1 cellular context compared by ENCODE assay signal in genomic region chr20:37542281-37542680, GRCh38.
TF ChIP-seq lines count a peak whose summit lies in the region.

No MANE protein-coding gene starts in this region.

TF ChIP-seq in K562, 482 proteins besides CTCF, POLR2A, EP300 and RAD21 (continued from another document and continues in another):
- TF ChIP-seq MAFK (IDR thresholded peaks at IDR 0.05; ENCODE audit: low read length): no peak
- TF ChIP-seq SMARCA4 (IDR thresholded peaks at IDR 0.05): no peak
- TF ChIP-seq UBTF (IDR thresholded peaks at IDR 0.05; ENCODE audit: borderline replicate concordance in 1 of 2, low read depth in 2 of 2, low read length in 2 of 2): no peak
- no peak for TF ChIP-seq SRSF7 (optimal IDR thresholded peaks at IDR 0.05; ENCODE audit: low read depth, low read length)
- TF ChIP-seq SNIP1 (IDR thresholded peaks at IDR 0.05; ENCODE audit: low read depth): no peak
- TF ChIP-seq HEY1 (CRISPR knock-in tag; IDR thresholded peaks at IDR 0.05; ENCODE audit: borderline replicate concordance): peak; percentile 51; the same call in 1 of the 2 replicates
- TF ChIP-seq ZNF584 (CRISPR knock-in tag; IDR thresholded peaks at IDR 0.05; ENCODE audit: low read depth): no peak
- TF ChIP-seq CBX1 (IDR thresholded peaks at IDR 0.05; ENCODE audit: low read depth): no peak
- TF ChIP-seq HOMEZ (CRISPR knock-in tag; IDR thresholded peaks at IDR 0.05): no peak
- TF ChIP-seq MTA1 (IDR thresholded peaks at IDR 0.05; ENCODE audit: borderline replicate concordance): no peak
- peak; percentile 79 for TF ChIP-seq GMEB1 (CRISPR knock-in tag; IDR thresholded peaks at IDR 0.05)
- no peak for TF ChIP-seq TARDBP (IDR thresholded peaks at IDR 0.05)
- no peak for TF ChIP-seq TGIF2 (CRISPR knock-in tag; IDR thresholded peaks at IDR 0.05)
- TF ChIP-seq, protein P1, sequence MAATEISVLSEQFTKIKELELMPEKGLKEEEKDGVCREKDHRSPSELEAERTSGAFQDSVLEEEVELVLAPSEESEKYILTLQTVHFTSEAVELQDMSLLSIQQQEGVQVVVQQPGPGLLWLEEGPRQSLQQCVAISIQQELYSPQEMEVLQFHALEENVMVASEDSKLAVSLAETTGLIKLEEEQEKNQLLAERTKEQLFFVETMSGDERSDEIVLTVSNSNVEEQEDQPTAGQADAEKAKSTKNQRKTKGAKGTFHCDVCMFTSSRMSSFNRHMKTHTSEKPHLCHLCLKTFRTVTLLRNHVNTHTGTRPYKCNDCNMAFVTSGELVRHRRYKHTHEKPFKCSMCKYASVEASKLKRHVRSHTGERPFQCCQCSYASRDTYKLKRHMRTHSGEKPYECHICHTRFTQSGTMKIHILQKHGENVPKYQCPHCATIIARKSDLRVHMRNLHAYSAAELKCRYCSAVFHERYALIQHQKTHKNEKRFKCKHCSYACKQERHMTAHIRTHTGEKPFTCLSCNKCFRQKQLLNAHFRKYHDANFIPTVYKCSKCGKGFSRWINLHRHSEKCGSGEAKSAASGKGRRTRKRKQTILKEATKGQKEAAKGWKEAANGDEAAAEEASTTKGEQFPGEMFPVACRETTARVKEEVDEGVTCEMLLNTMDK (IDR thresholded peaks at IDR 0.05; ENCODE audit: borderline replicate concordance, insufficient read depth, low read depth, low read length, poor library complexity, severe bottlenecking): no peak
- no peak for TF ChIP-seq TAF1 (IDR thresholded peaks at IDR 0.05; ENCODE audit: control insufficient read depth, extremely low read depth, insufficient read depth, low read length, severe bottlenecking)
- TF ChIP-seq NR2C2 (CRISPR knock-in tag; IDR thresholded peaks at IDR 0.05): no peak
- TF ChIP-seq NR2C2 (tag; IDR thresholded peaks at IDR 0.05): peak; percentile 48; the same call in 1 of the 2 replicates
- TF ChIP-seq, protein P2, sequence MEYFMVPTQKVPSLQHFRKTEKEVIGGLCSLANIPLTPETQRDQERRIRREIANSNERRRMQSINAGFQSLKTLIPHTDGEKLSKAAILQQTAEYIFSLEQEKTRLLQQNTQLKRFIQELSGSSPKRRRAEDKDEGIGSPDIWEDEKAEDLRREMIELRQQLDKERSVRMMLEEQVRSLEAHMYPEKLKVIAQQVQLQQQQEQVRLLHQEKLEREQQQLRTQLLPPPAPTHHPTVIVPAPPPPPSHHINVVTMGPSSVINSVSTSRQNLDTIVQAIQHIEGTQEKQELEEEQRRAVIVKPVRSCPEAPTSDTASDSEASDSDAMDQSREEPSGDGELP (CRISPR knock-in tag; IDR thresholded peaks at IDR 0.05; ENCODE audit: borderline replicate concordance): no peak
- TF ChIP-seq MCM7 (IDR thresholded peaks at IDR 0.05): no peak
- TF ChIP-seq CHD2 (IDR thresholded peaks at IDR 0.05; ENCODE audit: low read depth, low read length): no peak
- no peak for TF ChIP-seq FUS (optimal IDR thresholded peaks at IDR 0.05; ENCODE audit: low read depth, low read length)
- no peak for TF ChIP-seq TOE1 (IDR thresholded peaks at IDR 0.05; ENCODE audit: borderline replicate concordance)
- no peak for TF ChIP-seq TOE1 (CRISPR knock-in tag; IDR thresholded peaks at IDR 0.05; ENCODE audit: borderline replicate concordance, low read depth)
- TF ChIP-seq DACH1 (IDR thresholded peaks at IDR 0.05; ENCODE audit: partially characterized antibody): no peak
- TF ChIP-seq NCOA1 (IDR thresholded peaks at IDR 0.05; ENCODE audit: low read depth): no peak
- no peak for TF ChIP-seq ATF1 (CRISPR knock-in tag; IDR thresholded peaks at IDR 0.05)
- peak; percentile 39; the same call in 1 of the 2 replicates for TF ChIP-seq ATF1 (tag; IDR thresholded peaks at IDR 0.05)
- no peak for TF ChIP-seq RBM39 (optimal IDR thresholded peaks at IDR 0.05; ENCODE audit: low read depth, low read length)
- TF ChIP-seq PHF20 (IDR thresholded peaks at IDR 0.05; ENCODE audit: partially characterized antibody): no peak
- TF ChIP-seq KLF10 (CRISPR knock-in tag; IDR thresholded peaks at IDR 0.05): no peak
- TF ChIP-seq CREM (IDR thresholded peaks at IDR 0.05; ENCODE audit: low read depth): no peak
- no peak for TF ChIP-seq ZNF512 (tag; IDR thresholded peaks at IDR 0.05)
- TF ChIP-seq ELF1 (tag; IDR thresholded peaks at IDR 0.05): no peak
- peak; percentile 92 for TF ChIP-seq HMG20A (CRISPR knock-in tag; conservative IDR thresholded peaks at IDR 0.05)
- TF ChIP-seq, protein P3, sequence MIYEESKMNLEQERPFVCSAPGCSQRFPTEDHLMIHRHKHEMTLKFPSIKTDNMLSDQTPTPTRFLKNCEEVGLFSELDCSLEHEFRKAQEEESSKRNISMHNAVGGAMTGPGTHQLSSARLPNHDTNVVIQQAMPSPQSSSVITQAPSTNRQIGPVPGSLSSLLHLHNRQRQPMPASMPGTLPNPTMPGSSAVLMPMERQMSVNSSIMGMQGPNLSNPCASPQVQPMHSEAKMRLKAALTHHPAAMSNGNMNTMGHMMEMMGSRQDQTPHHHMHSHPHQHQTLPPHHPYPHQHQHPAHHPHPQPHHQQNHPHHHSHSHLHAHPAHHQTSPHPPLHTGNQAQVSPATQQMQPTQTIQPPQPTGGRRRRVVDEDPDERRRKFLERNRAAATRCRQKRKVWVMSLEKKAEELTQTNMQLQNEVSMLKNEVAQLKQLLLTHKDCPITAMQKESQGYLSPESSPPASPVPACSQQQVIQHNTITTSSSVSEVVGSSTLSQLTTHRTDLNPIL (CRISPR knock-in tag; IDR thresholded peaks at IDR 0.05): peak; percentile 88
- TF ChIP-seq CHD7 (IDR thresholded peaks at IDR 0.05; ENCODE audit: low read depth, low read length): no peak
- no peak for TF ChIP-seq RBM25 (IDR thresholded peaks at IDR 0.05; ENCODE audit: low read depth, low read length, severe bottlenecking)
